Comparison of ENCODE assay signal across 8 cellular contexts in genomic region chr2:32553829-32554432, GRCh38.
DNase-seq lines count a peak whose midpoint lies in the region; ATAC-seq and TF ChIP-seq lines count a peak whose summit lies in the region.

No MANE protein-coding gene starts in this region.

- POLR2A ChIA-PET in AG04450 (lab: Yijun Ruan, JAX) = no interaction called here

- CTCF ChIA-PET in AG04450 (lab: Charles Lee) = no interaction called here

- no peaks in the 10 kb centered on the region for H3K27me3 ChIP-seq in AG04450 (ENCODE audit: control insufficient read depth, insufficient read depth, low read length)

- H3K4me3 ChIP-seq in AG04450 (ENCODE audit: low read depth, low read length) = no peak overlapping the region

- DNase-seq in AG04450 (ENCODE audit: low read depth, low spot score) = peak; percentile 13
- DNase-seq in NCI-H1694 treated with DMSO at 0.1 percent for 48 hours (lab: John Stamatoyannopoulos, UW) = peak; percentile 72
- DNase-seq in amniotic epithelial cell (ENCODE audit: low read depth) = peak; percentile 62
- DNase-seq in hepatic stellate cell (ENCODE audit: low spot score) = peak; percentile 30
- DNase-seq in stromal cell of bone marrow (ENCODE audit: low read depth) = peak; percentile 28

- peak; percentile 80 for TF ChIP-seq CTCF in AG04450 (IDR thresholded peaks at IDR 0.05; ENCODE audit: low read depth, low read length)
- peak; percentile 57 for TF ChIP-seq CTCF in GM12873 (IDR thresholded peaks at IDR 0.05; ENCODE audit: insufficient read depth, low read depth, low read length, missing control alignments)

- H3K9me3 ChIP-seq in AG04450 (ENCODE audit: control insufficient read depth, insufficient read depth, low read length) = no peaks in the 10 kb centered on the region

- ATAC-seq in HG02642 (IDR thresholded peaks at IDR 0.05; ENCODE audit: poor library complexity, unreplicated experiment) (peak; percentile 75), GM21367 (IDR thresholded peaks at IDR 0.05; ENCODE audit: unreplicated experiment) (no peak)

- H3K27ac ChIP-seq in AG04450 (ENCODE audit: low read depth, low read length) = no peak overlapping the region

Comparison
In these comparisons a context has a peak if more than half of its experiments do, and no peak if none do; other contexts are left out.
1. DNase-seq: peak in every context shown above with its lines; median percentile 72 in NCI-H1694 treated with DMSO at 0.1 percent for 48 hours; 62 in amniotic epithelial cell; 30 in hepatic stellate cell; 28 in stromal cell of bone marrow; 13 in AG04450.